1 cellular context compared by ENCODE assay signal in the genomic region with DNA sequence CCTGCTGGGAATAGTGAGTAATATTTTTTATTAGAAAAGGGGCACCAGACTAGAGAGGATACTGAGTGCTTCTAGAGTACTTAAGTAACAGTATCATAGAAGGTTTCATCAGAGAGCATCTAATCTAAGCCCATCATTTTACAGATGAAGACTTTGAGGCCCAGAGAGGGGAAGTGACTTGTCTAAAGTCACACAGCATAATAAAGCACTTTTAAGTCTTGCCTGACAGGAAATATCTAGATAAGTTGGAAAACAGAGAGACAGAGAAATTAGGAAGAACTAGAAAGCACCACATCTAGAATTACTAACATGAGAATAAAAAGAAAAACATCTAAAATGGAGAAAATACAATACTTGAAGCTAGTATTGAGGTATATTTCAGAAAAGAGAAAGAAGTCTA.
TF ChIP-seq lines count a peak whose summit lies in the region.

No MANE protein-coding gene starts in this region.

TF ChIP-seq in HepG2, 621 proteins besides CTCF, POLR2A, EP300 and RAD21:
- TF ChIP-seq ZNF768 (CRISPR knock-in tag; IDR thresholded peaks at IDR 0.05) (peak; percentile 24; the same call in 1 of the 2 replicates), SRSF1 (optimal IDR thresholded peaks at IDR 0.05; ENCODE audit: low read depth, low read length) (no peak)
